Comparison of ENCODE assay signal across 11 cellular contexts in genomic region chr22:32619614-32620426, GRCh38.
A peak's percentile ranks its signal among the peaks of the same experiment; 100 is the strongest.
DNase-seq lines count a peak whose midpoint lies in the region; ATAC-seq, FAIRE-seq and TF ChIP-seq lines count a peak whose summit lies in the region.
"Had no signal": no experiment of that assay in that cellular context is flagged by ENCODE, and none has a peak within 500 bp of the region (broad histone marks: within the 10 kb centered on the region; RNA-seq: fewer than 3 reads in every experiment).

No MANE protein-coding gene starts in this region.

- no peak for TF ChIP-seq EP300 in K562 (IDR thresholded peaks at IDR 0.05; ENCODE audit: low read length)
- no peak for TF ChIP-seq EP300 in stomach (IDR thresholded peaks at IDR 0.05)

- POLR2A ChIA-PET in HEK293 (lab: Yijun Ruan, JAX), result no interaction called here
- POLR2A ChIA-PET in K562 (lab: Yijun Ruan, JAX), result no interaction called here

- FAIRE-seq in K562 (lab: Jason Lieb, UNC), result no peak

- no peaks in the 10 kb centered on the region for H3K36me3 ChIP-seq in HEK293 (ENCODE audit: control insufficient read depth in 2 of 2, insufficient read depth in 1 of 2, low read length in 2 of 2)
- no peaks in the 10 kb centered on the region for H3K36me3 ChIP-seq in K562 (ENCODE audit: control insufficient read depth, insufficient read depth, low read length)
- H3K36me3 ChIP-seq in stomach, result no peaks in the 10 kb centered on the region
- H3K36me3 ChIP-seq: colonic mucosa had no signal

- intact Hi-C loops in K562 (cut with micrococcal nuclease) (loop anchor here (10.0 kb wide), 1 partner anchor 75 kb away; no protein-coding TSS in a partner anchor), right cardiac atrium (cut with DNase I) (loop anchor here in 2 of 4 donors (5.0 to 10.0 kb wide), 5 partner anchors 77 to 182 kb away; partner anchors contain the start of gene TIMP3 (in 1 of the 2)), stomach (cut with DNase I; ENCODE audit: low total_unique reads) (no loop called here)

- no peaks in the 10 kb centered on the region for H4K20me1 ChIP-seq in K562 (replicated peaks; ENCODE audit: control insufficient read depth, insufficient read depth, low read length)

- H2AFZ ChIP-seq in K562 (ENCODE audit: low read depth, low read length), result no peak overlapping the region

- H3K9me1 ChIP-seq in K562 (ENCODE audit: control insufficient read depth, insufficient read depth, low read length), result no peaks in the 10 kb centered on the region

- CTCF ChIA-PET in HEK293 (lab: Yijun Ruan, JAX) (interaction anchor here (0.6 to 0.9 kb wide), 2 partner anchors 10 to 177 kb away, joined by 3 to 4 read pairs; no protein-coding TSS in a partner anchor), K562 (lab: Yijun Ruan, JAX; ENCODE audit: low intra/inter-chr PET ratio) (no interaction called here)

- ATAC-seq in K562 (no peak), right cardiac atrium (peak; percentile 15 to 46), GM19395 (IDR thresholded peaks at IDR 0.05; ENCODE audit: unreplicated experiment) (no peak), GM18505 (IDR thresholded peaks at IDR 0.05; ENCODE audit: unreplicated experiment) (no peak)

- no peak for TF ChIP-seq RAD21 in K562 (CRISPR knock-in tag; conservative IDR thresholded peaks at IDR 0.05 in 1 of 2, IDR thresholded peaks at IDR 0.05 in 1 of 2)

- H3K4me3 ChIP-seq in HEK293 (ENCODE audit: low read depth, low read length), result no peak overlapping the region
- H3K4me3 ChIP-seq in K562, result no peak overlapping the region
- no peak overlapping the region for H3K4me3 ChIP-seq in right cardiac atrium (ENCODE audit: low read length)
- H3K4me3 ChIP-seq in stomach, result no peak overlapping the region
- H3K4me3 ChIP-seq: colonic mucosa had no signal

- H3K9ac ChIP-seq in K562 (ENCODE audit: insufficient read depth in 1 of 2, low read depth in 2 of 2, low read length in 2 of 2), result no peak overlapping the region

- H3K27ac ChIP-seq in HEK293 (ENCODE audit: extremely low read depth, low read depth, low read length), result no peak overlapping the region
- no peak overlapping the region for H3K27ac ChIP-seq in K562 (ENCODE audit: extremely low read depth, low read depth, low read length)
- H3K27ac ChIP-seq in right cardiac atrium (ENCODE audit: low read length), result peak overlapping the region; percentile 87
- H3K27ac ChIP-seq in stomach, result peak overlapping the region in 4 of 5 donors; percentile 80 to 86 (median 84)
- H3K27ac ChIP-seq: colonic mucosa had no signal

- H3K79me2 ChIP-seq in K562 (ENCODE audit: control insufficient read depth, insufficient read depth, low read length), result no peaks in the 10 kb centered on the region

- no peaks in the 10 kb centered on the region for H3K27me3 ChIP-seq in K562 (ENCODE audit: control insufficient read depth in 2 of 2, insufficient read depth in 2 of 2, low read length in 2 of 2)
- no peaks in the 10 kb centered on the region for H3K27me3 ChIP-seq in right cardiac atrium (ENCODE audit: control insufficient read depth, insufficient read depth)
- no peaks in the 10 kb centered on the region for H3K27me3 ChIP-seq in stomach
- H3K27me3 ChIP-seq: colonic mucosa had no signal

- DNase-seq in K562 (ENCODE audit: extremely low read depth in 1 of 4, low spot score in 3 of 4), result no peak
- peak in 2 of 3 donors; percentile 80 to 87 for DNase-seq in right cardiac atrium
- no peak for DNase-seq in stomach
- DNase-seq in NCI-H526 treated with DMSO at 0.1 percent for 48 hours (lab: John Stamatoyannopoulos, UW), result no peak
- DNase-seq in stimulated activated CD8-positive, alpha-beta memory T cell treated with anti-CD3 and anti-CD28 coated beads, Interleukin-4, amount 100 ng/mL, for 48 hours, result no peak
- DNase-seq: activated CD4-positive, CD25-positive, alpha-beta regulatory T cell treated with anti-CD3 and anti-CD28 coated beads, Interleukin-2, amount 50 U/mL, for 72 hours; colonic mucosa; NCI-H187 treated with DMSO at 0.1 percent for 48 hours had no signal

- BruUV-seq in K562 (replicated peaks; lab: Mats Ljungman, UMichigan), result no TSS peak

- peaks cover 9% of the 10 kb centered on the region for H3K4me1 ChIP-seq in HEK293 (ENCODE audit: control insufficient read depth, insufficient read depth, low read length)
- H3K4me1 ChIP-seq in K562 (replicated peaks in 1 of 2; ENCODE audit: control insufficient read depth in 2 of 2, insufficient read depth in 2 of 2, low read length in 2 of 2), result peaks cover 6 to 15% of the 10 kb centered on the region in 2 experiments; a peak in 4 of 5 replicates
- H3K4me1 ChIP-seq in right cardiac atrium (ENCODE audit: control insufficient read depth, insufficient read depth, low read length), result peaks cover 46% of the 10 kb centered on the region
- H3K4me1 ChIP-seq in stomach, result peaks cover 9 to 62% (median 49%) of the 10 kb centered on the region in 4 donors
- H3K4me1 ChIP-seq: colonic mucosa had no signal

- TF ChIP-seq CTCF in HEK293 (tag by site-specific recombination; IDR thresholded peaks at IDR 0.05) (no peak), K562 (IDR thresholded peaks at IDR 0.05 in 2 of 3, conservative IDR thresholded peaks at IDR 0.05 in 1 of 3; ENCODE audit: insufficient read depth in 2 of 3, low read depth in 1 of 3, low read length in 3 of 3) (no peak), stomach (IDR thresholded peaks at IDR 0.05) (no peak)

- TF ChIP-seq POLR2A in K562 (conservative IDR thresholded peaks at IDR 0.05) (no peak), stomach (IDR thresholded peaks at IDR 0.05) (no peak), GM18505 (IDR thresholded peaks at IDR 0.05; ENCODE audit: borderline replicate concordance, extremely low read depth, insufficient read depth, insufficient read length) (no peak)

- H3K9me3 ChIP-seq in HEK293 (ENCODE audit: control insufficient read depth, insufficient read depth, low read depth, low read length) (no peaks in the 10 kb centered on the region), K562 (replicated peaks; ENCODE audit: control insufficient read depth, insufficient read depth, low read depth, low read length) (no peaks in the 10 kb centered on the region), right cardiac atrium (ENCODE audit: control insufficient read depth, low read length) (no peaks in the 10 kb centered on the region), stomach (peaks cover 0 to 3% (median 0%) of the 10 kb centered on the region in 4 donors)
- H3K9me3 ChIP-seq: colonic mucosa had no signal

- WGBS in K562 (ENCODE audit: insufficient coverage, low coverage, missing lambda C conversion rate), result 51% methylated on average over 5 of the region's 5 CpGs
- 61% methylated on average over 5 of the region's 5 CpGs for WGBS in right cardiac atrium
- WGBS in stomach, 5 donors, result 64 to 87% (median 86%) methylated on average over 5 of the region's 5 CpGs

- no peak overlapping the region for H3K4me2 ChIP-seq in K562 (ENCODE audit: insufficient read depth, low read length)

- in situ Hi-C loops in K562 (cut with MboI), result no loop called here

TF ChIP-seq in HEK293, 187 proteins besides CTCF, POLR2A, EP300 and RAD21 (continues in another document):
- peak; percentile 64 for TF ChIP-seq SETDB1 (IDR thresholded peaks at IDR 0.05; ENCODE audit: insufficient read length, low read length)
- no peak for TF ChIP-seq ZNF629 (tag by site-specific recombination; IDR thresholded peaks at IDR 0.05)
- TF ChIP-seq ZNF398 (tag by site-specific recombination; IDR thresholded peaks at IDR 0.05), result no peak
- TF ChIP-seq ZNF707 (tag by site-specific recombination; IDR thresholded peaks at IDR 0.05), result no peak
- no peak for TF ChIP-seq ZBTB21 (tag by site-specific recombination; IDR thresholded peaks at IDR 0.05)
- TF ChIP-seq RBAK (tag by site-specific recombination; IDR thresholded peaks at IDR 0.05), result peak; percentile 97
- no peak for TF ChIP-seq ZNF169 (tag by site-specific recombination; IDR thresholded peaks at IDR 0.05)
- TF ChIP-seq SCRT1 (tag by site-specific recombination; IDR thresholded peaks at IDR 0.05; ENCODE audit: borderline replicate concordance), result no peak

TF ChIP-seq in K562, 482 proteins besides CTCF, POLR2A, EP300 and RAD21 (continues in another document):
- no peak for TF ChIP-seq NR2C2 (CRISPR knock-in tag; IDR thresholded peaks at IDR 0.05)
- peak; percentile 29; the same call in 1 of the 2 replicates for TF ChIP-seq NR2C2 (tag; IDR thresholded peaks at IDR 0.05)
- TF ChIP-seq C11orf30 (IDR thresholded peaks at IDR 0.05; ENCODE audit: low read depth), result peak; percentile 59; the same call in 1 of the 2 replicates
- no peak for TF ChIP-seq MXI1 (IDR thresholded peaks at IDR 0.05; ENCODE audit: low read depth, low read length)
- TF ChIP-seq ESRRA (IDR thresholded peaks at IDR 0.05; ENCODE audit: borderline replicate concordance, low read depth), result peak; percentile 79
- peak; percentile 60 for TF ChIP-seq MAFG (tag; conservative IDR thresholded peaks at IDR 0.05)
- peak; percentile 81 for TF ChIP-seq RBM25 (IDR thresholded peaks at IDR 0.05; ENCODE audit: low read depth, low read length, severe bottlenecking)
- TF ChIP-seq ID3 (CRISPR knock-in tag; IDR thresholded peaks at IDR 0.05), result no peak
- peak; percentile 80; the same call in 1 of the 2 replicates for TF ChIP-seq ID3 (tag; IDR thresholded peaks at IDR 0.05)
- no peak for TF ChIP-seq ZNF384 (IDR thresholded peaks at IDR 0.05; ENCODE audit: low read depth, low read length)
- 0 out of 2 replicates have a peak, but pooled peaks have one; percentile 12 for TF ChIP-seq DPF2 (IDR thresholded peaks at IDR 0.05)
- TF ChIP-seq ADNP (tag; IDR thresholded peaks at IDR 0.05), result peak; percentile 50; the same call in 1 of the 2 replicates
- no peak for TF ChIP-seq ATF2 (CRISPR knock-in tag; IDR thresholded peaks at IDR 0.05)
- TF ChIP-seq FOSL1 (tag; conservative IDR thresholded peaks at IDR 0.05), result peak; percentile 21; the same call in 1 of the 2 replicates
- peak; percentile 75; the same call in 1 of the 2 replicates for TF ChIP-seq TRIM28 (IDR thresholded peaks at IDR 0.05)

Comparison
In these comparisons a context has a peak if more than half of its experiments do, and no peak if none do; other contexts are left out.
1. H3K27ac ChIP-seq: peak in right cardiac atrium (single experiment) and stomach (4 of 5); none in HEK293 (single experiment) and K562 (single experiment).
2. ATAC-seq: peak in right cardiac atrium (2 of 2); none in K562 (single experiment), GM19395 (single experiment) and GM18505 (single experiment).
3. DNase-seq: peak in right cardiac atrium (2 of 3); none in K562 (0 of 4), stomach (single experiment), NCI-H526 treated with DMSO at 0.1 percent for 48 hours (single experiment) and stimulated activated CD8-positive, alpha-beta memory T cell treated with anti-CD3 and anti-CD28 coated beads, Interleukin-4, amount 100 ng/mL, for 48 hours (single experiment).
4. Of the 44 proteins assayed by ChIP-seq in both K562 and HEK293: peak only in K562: TRIM28; only in HEK293: SETDB1; in both: none; in neither: 42.